In the genomic region with DNA sequence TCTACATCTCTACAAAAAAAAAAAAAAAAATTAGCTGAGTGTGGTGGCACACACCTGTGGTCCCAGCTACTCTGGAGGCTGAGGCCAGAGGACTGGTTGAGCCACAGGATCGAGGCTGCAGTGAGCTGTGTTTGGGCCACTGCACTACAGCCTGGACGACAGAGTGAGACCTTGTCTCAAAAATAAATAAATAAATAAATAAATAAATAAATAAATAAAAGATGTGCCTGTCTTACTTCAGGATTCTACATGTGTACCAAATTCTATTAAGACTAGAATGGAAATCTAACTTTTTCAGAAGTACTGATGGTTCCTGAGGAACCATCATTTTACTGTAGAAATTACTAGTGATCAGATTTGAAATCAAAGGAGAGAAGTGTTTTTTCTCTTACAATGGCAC, we compare ENCODE assay signal across 1 cellular context.
TF ChIP-seq lines count a peak whose summit lies in the region.

No MANE protein-coding gene starts in this region.

TF ChIP-seq in HEK293, 187 proteins besides CTCF, POLR2A, EP300 and RAD21 (continued from another document):
- peak; percentile 27; the same call in 1 of the 2 replicates for TF ChIP-seq ZBTB8A (tag by site-specific recombination; IDR thresholded peaks at IDR 0.05)
- TF ChIP-seq, protein P1, sequence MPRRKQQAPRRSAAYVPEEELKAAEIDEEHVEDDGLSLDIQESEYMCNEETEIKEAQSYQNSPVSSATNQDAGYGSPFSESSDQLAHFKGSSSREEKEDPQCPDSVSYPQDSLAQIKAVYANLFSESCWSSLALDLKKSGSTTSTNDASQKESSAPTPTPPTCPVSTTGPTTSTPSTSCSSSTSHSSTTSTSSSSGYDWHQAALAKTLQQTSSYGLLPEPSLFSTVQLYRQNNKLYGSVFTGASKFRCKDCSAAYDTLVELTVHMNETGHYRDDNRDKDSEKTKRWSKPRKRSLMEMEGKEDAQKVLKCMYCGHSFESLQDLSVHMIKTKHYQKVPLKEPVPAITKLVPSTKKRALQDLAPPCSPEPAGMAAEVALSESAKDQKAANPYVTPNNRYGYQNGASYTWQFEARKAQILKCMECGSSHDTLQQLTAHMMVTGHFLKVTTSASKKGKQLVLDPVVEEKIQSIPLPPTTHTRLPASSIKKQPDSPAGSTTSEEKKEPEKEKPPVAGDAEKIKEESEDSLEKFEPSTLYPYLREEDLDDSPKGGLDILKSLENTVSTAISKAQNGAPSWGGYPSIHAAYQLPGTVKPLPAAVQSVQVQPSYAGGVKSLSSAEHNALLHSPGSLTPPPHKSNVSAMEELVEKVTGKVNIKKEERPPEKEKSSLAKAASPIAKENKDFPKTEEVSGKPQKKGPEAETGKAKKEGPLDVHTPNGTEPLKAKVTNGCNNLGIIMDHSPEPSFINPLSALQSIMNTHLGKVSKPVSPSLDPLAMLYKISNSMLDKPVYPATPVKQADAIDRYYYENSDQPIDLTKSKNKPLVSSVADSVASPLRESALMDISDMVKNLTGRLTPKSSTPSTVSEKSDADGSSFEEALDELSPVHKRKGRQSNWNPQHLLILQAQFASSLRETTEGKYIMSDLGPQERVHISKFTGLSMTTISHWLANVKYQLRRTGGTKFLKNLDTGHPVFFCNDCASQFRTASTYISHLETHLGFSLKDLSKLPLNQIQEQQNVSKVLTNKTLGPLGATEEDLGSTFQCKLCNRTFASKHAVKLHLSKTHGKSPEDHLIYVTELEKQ (tag by site-specific recombination; IDR thresholded peaks at IDR 0.05; ENCODE audit: borderline replicate concordance) = no peak
- TF ChIP-seq, protein P2, sequence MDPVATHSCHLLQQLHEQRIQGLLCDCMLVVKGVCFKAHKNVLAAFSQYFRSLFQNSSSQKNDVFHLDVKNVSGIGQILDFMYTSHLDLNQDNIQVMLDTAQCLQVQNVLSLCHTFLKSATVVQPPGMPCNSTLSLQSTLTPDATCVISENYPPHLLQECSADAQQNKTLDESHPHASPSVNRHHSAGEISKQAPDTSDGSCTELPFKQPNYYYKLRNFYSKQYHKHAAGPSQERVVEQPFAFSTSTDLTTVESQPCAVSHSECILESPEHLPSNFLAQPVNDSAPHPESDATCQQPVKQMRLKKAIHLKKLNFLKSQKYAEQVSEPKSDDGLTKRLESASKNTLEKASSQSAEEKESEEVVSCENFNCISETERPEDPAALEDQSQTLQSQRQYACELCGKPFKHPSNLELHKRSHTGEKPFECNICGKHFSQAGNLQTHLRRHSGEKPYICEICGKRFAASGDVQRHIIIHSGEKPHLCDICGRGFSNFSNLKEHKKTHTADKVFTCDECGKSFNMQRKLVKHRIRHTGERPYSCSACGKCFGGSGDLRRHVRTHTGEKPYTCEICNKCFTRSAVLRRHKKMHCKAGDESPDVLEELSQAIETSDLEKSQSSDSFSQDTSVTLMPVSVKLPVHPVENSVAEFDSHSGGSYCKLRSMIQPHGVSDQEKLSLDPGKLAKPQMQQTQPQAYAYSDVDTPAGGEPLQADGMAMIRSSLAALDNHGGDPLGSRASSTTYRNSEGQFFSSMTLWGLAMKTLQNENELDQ (tag by site-specific recombination; IDR thresholded peaks at IDR 0.05; ENCODE audit: low read depth) = no peak
- TF ChIP-seq HOXA7 (CRISPR knock-in tag; IDR thresholded peaks at IDR 0.05; ENCODE audit: borderline replicate concordance) = no peak
- TF ChIP-seq, protein P3, sequence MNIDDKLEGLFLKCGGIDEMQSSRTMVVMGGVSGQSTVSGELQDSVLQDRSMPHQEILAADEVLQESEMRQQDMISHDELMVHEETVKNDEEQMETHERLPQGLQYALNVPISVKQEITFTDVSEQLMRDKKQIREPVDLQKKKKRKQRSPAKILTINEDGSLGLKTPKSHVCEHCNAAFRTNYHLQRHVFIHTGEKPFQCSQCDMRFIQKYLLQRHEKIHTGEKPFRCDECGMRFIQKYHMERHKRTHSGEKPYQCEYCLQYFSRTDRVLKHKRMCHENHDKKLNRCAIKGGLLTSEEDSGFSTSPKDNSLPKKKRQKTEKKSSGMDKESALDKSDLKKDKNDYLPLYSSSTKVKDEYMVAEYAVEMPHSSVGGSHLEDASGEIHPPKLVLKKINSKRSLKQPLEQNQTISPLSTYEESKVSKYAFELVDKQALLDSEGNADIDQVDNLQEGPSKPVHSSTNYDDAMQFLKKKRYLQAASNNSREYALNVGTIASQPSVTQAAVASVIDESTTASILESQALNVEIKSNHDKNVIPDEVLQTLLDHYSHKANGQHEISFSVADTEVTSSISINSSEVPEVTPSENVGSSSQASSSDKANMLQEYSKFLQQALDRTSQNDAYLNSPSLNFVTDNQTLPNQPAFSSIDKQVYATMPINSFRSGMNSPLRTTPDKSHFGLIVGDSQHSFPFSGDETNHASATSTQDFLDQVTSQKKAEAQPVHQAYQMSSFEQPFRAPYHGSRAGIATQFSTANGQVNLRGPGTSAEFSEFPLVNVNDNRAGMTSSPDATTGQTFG (tag by site-specific recombination; IDR thresholded peaks at IDR 0.05; ENCODE audit: borderline replicate concordance) = no peak
- peak; percentile 71; the same call in 1 of the 2 replicates for TF ChIP-seq ZNF394 (tag by site-specific recombination; IDR thresholded peaks at IDR 0.05; ENCODE audit: borderline replicate concordance)
- TF ChIP-seq, protein P4, sequence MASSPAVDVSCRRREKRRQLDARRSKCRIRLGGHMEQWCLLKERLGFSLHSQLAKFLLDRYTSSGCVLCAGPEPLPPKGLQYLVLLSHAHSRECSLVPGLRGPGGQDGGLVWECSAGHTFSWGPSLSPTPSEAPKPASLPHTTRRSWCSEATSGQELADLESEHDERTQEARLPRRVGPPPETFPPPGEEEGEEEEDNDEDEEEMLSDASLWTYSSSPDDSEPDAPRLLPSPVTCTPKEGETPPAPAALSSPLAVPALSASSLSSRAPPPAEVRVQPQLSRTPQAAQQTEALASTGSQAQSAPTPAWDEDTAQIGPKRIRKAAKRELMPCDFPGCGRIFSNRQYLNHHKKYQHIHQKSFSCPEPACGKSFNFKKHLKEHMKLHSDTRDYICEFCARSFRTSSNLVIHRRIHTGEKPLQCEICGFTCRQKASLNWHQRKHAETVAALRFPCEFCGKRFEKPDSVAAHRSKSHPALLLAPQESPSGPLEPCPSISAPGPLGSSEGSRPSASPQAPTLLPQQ (tag by site-specific recombination; IDR thresholded peaks at IDR 0.05) = no peak
- no peak for TF ChIP-seq GLIS1 (tag by site-specific recombination; IDR thresholded peaks at IDR 0.05)
- TF ChIP-seq ZNF514 (tag by site-specific recombination; IDR thresholded peaks at IDR 0.05) = no peak
- TF ChIP-seq, protein P5, sequence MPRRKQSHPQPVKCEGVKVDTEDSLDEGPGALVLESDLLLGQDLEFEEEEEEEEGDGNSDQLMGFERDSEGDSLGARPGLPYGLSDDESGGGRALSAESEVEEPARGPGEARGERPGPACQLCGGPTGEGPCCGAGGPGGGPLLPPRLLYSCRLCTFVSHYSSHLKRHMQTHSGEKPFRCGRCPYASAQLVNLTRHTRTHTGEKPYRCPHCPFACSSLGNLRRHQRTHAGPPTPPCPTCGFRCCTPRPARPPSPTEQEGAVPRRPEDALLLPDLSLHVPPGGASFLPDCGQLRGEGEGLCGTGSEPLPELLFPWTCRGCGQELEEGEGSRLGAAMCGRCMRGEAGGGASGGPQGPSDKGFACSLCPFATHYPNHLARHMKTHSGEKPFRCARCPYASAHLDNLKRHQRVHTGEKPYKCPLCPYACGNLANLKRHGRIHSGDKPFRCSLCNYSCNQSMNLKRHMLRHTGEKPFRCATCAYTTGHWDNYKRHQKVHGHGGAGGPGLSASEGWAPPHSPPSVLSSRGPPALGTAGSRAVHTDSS (tag by site-specific recombination; IDR thresholded peaks at IDR 0.05) = no peak
- no peak for TF ChIP-seq ZNF174 (tag by site-specific recombination; IDR thresholded peaks at IDR 0.05)
- TF ChIP-seq, protein P6, sequence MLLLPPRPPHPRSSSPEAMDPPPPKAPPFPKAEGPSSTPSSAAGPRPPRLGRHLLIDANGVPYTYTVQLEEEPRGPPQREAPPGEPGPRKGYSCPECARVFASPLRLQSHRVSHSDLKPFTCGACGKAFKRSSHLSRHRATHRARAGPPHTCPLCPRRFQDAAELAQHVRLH (tag by site-specific recombination; IDR thresholded peaks at IDR 0.05) = no peak
- TF ChIP-seq, protein P7, sequence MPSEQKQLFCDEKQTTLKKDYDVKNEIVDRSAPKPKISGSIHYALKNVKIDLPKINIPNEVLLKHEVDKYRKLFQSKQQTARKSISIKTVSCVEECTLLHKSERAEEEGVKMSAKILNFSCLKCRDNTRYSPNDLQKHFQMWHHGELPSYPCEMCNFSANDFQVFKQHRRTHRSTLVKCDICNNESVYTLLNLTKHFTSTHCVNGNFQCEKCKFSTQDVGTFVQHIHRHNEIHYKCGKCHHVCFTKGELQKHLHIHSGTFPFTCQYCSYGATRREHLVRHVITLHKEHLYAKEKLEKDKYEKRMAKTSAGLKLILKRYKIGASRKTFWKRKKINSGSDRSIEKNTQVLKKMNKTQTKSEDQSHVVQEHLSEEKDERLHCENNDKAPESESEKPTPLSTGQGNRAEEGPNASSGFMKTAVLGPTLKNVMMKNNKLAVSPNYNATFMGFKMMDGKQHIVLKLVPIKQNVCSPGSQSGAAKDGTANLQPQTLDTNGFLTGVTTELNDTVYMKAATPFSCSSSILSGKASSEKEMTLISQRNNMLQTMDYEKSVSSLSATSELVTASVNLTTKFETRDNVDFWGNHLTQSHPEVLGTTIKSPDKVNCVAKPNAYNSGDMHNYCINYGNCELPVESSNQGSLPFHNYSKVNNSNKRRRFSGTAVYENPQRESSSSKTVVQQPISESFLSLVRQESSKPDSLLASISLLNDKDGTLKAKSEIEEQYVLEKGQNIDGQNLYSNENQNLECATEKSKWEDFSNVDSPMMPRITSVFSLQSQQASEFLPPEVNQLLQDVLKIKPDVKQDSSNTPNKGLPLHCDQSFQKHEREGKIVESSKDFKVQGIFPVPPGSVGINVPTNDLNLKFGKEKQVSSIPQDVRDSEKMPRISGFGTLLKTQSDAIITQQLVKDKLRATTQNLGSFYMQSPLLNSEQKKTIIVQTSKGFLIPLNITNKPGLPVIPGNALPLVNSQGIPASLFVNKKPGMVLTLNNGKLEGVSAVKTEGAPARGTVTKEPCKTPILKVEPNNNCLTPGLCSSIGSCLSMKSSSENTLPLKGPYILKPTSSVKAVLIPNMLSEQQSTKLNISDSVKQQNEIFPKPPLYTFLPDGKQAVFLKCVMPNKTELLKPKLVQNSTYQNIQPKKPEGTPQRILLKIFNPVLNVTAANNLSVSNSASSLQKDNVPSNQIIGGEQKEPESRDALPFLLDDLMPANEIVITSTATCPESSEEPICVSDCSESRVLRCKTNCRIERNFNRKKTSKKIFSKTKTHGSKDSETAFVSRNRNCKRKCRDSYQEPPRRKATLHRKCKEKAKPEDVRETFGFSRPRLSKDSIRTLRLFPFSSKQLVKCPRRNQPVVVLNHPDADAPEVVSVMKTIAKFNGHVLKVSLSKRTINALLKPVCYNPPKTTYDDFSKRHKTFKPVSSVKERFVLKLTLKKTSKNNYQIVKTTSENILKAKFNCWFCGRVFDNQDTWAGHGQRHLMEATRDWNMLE (tag by site-specific recombination; conservative IDR thresholded peaks at IDR 0.05; ENCODE audit: low read depth) = peak; percentile 69; the same call in 1 of the 2 replicates
- TF ChIP-seq ZBTB20 (tag by site-specific recombination; IDR thresholded peaks at IDR 0.05) = no peak
- no peak for TF ChIP-seq TCF7L2 (IDR thresholded peaks at IDR 0.05; ENCODE audit: borderline replicate concordance, low read depth, low read length)
- no peak for TF ChIP-seq YY2 (tag by site-specific recombination; IDR thresholded peaks at IDR 0.05)
- TF ChIP-seq, protein P8, sequence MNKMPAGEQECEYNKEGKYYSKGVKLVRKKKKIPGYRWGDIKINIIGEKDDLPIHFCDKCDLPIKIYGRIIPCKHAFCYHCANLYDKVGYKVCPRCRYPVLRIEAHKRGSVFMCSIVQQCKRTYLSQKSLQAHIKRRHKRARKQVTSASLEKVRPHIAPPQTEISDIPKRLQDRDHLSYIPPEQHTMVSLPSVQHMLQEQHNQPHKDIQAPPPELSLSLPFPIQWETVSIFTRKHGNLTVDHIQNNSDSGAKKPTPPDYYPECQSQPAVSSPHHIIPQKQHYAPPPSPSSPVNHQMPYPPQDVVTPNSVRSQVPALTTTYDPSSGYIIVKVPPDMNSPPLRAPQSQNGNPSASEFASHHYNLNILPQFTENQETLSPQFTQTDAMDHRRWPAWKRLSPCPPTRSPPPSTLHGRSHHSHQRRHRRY (tag by site-specific recombination; IDR thresholded peaks at IDR 0.05) = no peak
- TF ChIP-seq, protein P9, sequence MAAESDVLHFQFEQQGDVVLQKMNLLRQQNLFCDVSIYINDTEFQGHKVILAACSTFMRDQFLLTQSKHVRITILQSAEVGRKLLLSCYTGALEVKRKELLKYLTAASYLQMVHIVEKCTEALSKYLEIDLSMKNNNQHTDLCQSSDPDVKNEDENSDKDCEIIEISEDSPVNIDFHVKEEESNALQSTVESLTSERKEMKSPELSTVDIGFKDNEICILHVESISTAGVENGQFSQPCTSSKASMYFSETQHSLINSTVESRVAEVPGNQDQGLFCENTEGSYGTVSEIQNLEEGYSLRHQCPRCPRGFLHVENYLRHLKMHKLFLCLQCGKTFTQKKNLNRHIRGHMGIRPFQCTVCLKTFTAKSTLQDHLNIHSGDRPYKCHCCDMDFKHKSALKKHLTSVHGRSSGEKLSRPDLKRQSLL (tag by site-specific recombination; IDR thresholded peaks at IDR 0.05) = no peak
- 0 out of 2 replicates have a peak, but pooled peaks have one; percentile 20 for TF ChIP-seq ZNF140 (tag by site-specific recombination; IDR thresholded peaks at IDR 0.05)
- no peak for TF ChIP-seq PRDM1 (tag by site-specific recombination; IDR thresholded peaks at IDR 0.05)
- no peak for TF ChIP-seq ZNF112 (tag by site-specific recombination; IDR thresholded peaks at IDR 0.05)
- TF ChIP-seq, protein P10, sequence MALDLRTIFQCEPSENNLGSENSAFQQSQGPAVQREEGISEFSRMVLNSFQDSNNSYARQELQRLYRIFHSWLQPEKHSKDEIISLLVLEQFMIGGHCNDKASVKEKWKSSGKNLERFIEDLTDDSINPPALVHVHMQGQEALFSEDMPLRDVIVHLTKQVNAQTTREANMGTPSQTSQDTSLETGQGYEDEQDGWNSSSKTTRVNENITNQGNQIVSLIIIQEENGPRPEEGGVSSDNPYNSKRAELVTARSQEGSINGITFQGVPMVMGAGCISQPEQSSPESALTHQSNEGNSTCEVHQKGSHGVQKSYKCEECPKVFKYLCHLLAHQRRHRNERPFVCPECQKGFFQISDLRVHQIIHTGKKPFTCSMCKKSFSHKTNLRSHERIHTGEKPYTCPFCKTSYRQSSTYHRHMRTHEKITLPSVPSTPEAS (tag by site-specific recombination; IDR thresholded peaks at IDR 0.05) = no peak
- peak; percentile 24; the same call in 1 of the 2 replicates for TF ChIP-seq ZNF654 (tag by site-specific recombination; IDR thresholded peaks at IDR 0.05; ENCODE audit: low read depth)
- TF ChIP-seq ZNF658 (tag by site-specific recombination; IDR thresholded peaks at IDR 0.05) = no peak
- TF ChIP-seq ZBTB48 (tag by site-specific recombination; IDR thresholded peaks at IDR 0.05) = no peak
- no peak for TF ChIP-seq ZNF37A (tag by site-specific recombination; IDR thresholded peaks at IDR 0.05)
- no peak for TF ChIP-seq ZNF121 (tag by site-specific recombination; IDR thresholded peaks at IDR 0.05)
- TF ChIP-seq ZSCAN23 (tag by site-specific recombination; IDR thresholded peaks at IDR 0.05) = no peak
- no peak for TF ChIP-seq OSR2 (tag by site-specific recombination; IDR thresholded peaks at IDR 0.05)
TF ChIP-seq in HEK293: peak in this region for 12.
